In genomic region chr6:164275773-164276172, GRCh38 we compare ENCODE assay signal across 11 cellular contexts.
"Had no signal": no experiment of that assay in that cellular context is flagged by ENCODE, and none has a peak within 500 bp of the region (broad histone marks: within the 10 kb centered on the region; RNA-seq: fewer than 3 reads in every experiment).

No MANE protein-coding gene starts in this region.

- FAIRE-seq: H1, H54 had no signal

- H3K27ac ChIP-seq: GM23248 had no signal

- H3K9ac ChIP-seq: GM23248 had no signal

- H3K4me1 Mint-ChIP-seq: GM23338, H9 had no signal

- H3K4me3 ChIP-seq: GM23248, GM23338, HAP-1 had no signal

- H3K4me2 ChIP-seq: GM23338 had no signal

- H3K36me3 ChIP-seq: HAP-1 had no signal

- DNase-seq: GM23248, GOT3, H7, H9, HCEC 1CT, HFFc6 had no signal

- H3K4me1 ChIP-seq: HAP-1 had no signal

- H2AFZ ChIP-seq: GM23248, GM23338 had no signal

- ATAC-seq: GM23338, HCT116 had no signal

- H3K27ac Mint-ChIP-seq: GM23338, H9, HFFc6 had no signal

- H3K4me3 Mint-ChIP-seq: GM23338, H9, HFFc6 had no signal
